In the genomic region with DNA sequence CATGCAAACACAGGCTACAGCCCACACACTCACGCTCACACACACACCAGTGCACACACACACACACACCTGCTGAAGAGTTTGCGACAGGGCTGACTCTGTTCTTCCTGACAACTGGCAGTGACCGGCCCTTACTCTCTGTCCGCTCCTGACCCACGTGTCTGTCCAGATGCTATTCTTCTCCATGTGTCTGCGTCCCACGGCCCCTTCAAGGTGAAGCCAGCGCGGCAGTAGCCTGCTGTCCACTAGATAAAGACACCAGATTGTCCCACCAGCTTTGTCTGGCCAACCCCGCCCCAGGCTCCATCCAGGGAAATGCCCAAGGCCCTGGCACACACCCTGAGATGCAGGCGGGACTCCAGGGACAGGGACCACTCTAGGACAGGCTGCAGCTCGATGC, we compare ENCODE assay signal across 29 cellular contexts.
"Had no signal": no experiment of that assay in that cellular context is flagged by ENCODE, and none has a peak within 500 bp of the region (broad histone marks: within the 10 kb centered on the region; RNA-seq: fewer than 3 reads in every experiment).

No MANE protein-coding gene starts in this region.

- DNase-seq: activated CD4-positive, alpha-beta T cell treated with anti-CD3 and anti-CD28 coated beads, Interleukin-2, amount 10 ng/mL, durations not matched to agents 24 days and 14 days; activated CD4-positive, alpha-beta T cell treated with anti-CD3 and anti-CD28 coated beads, Interleukin-2, amount 50 U/mL, for 4 hours; activated CD8-positive, alpha-beta T cell treated with anti-CD3 and anti-CD28 coated beads for 36 hours; activated naive CD4-positive, alpha-beta T cell; activated naive CD4-positive, alpha-beta T cell treated with anti-CD3 and anti-CD28 coated beads, Interleukin-2, amount 50 U/mL, for 16 hours; activated naive CD8-positive, alpha-beta T cell treated with anti-CD3 and anti-CD28 coated beads for 36 hours; activated T-cell treated with anti-CD3 and anti-CD28 coated beads for 4 hours; activated T-cell treated with anti-CD3 and anti-CD28 coated beads, Interleukin-2, amount 50 U/mL, for 4 hours; amniotic stem cell; aorta; brain microvascular endothelial cell; central memory CD4-positive, alpha-beta T cell; MM.1S; MV-4-11; NCI-H1092; NCI-H1436 treated with DMSO at 0.1 percent for 48 hours; NCI-H1694 treated with DMSO at 0.1 percent for 48 hours; NCI-H2029; NCI-H510A; NCI-H526; NCI-H748 treated with DMSO at 0.1 percent for 48 hours; PC-9; SHP77 treated with DMSO at 0.1 percent for 48 hours; SK-N-SH had no signal

- H3K36me3 Mint-ChIP-seq: activated naive CD8-positive, alpha-beta T cell treated with anti-CD3 and anti-CD28 coated beads for 36 hours had no signal

- H3K27me3 Mint-ChIP-seq: activated CD4-positive, alpha-beta T cell treated with anti-CD3 and anti-CD28 coated beads, Interleukin-2, amount 10 ng/mL, durations not matched to agents 24 days and 14 days; activated CD8-positive, alpha-beta T cell treated with anti-CD3 and anti-CD28 coated beads for 36 hours; activated naive CD8-positive, alpha-beta T cell treated with anti-CD3 and anti-CD28 coated beads for 36 hours had no signal

- H3K4me1 ChIP-seq: SJSA1 had no signal

- ATAC-seq: activated CD8-positive, alpha-beta T cell treated with anti-CD3 and anti-CD28 coated beads for 36 hours; activated T-cell treated with anti-CD3 and anti-CD28 coated beads, Interleukin-2, amount 50 U/mL, for 4 hours had no signal

- H3K36me3 ChIP-seq: brain microvascular endothelial cell, SJSA1 had no signal

- H3K27ac Mint-ChIP-seq: activated CD4-positive, alpha-beta T cell treated with anti-CD3 and anti-CD28 coated beads, Interleukin-2, amount 10 ng/mL, durations not matched to agents 24 days and 14 days; activated CD8-positive, alpha-beta T cell treated with anti-CD3 and anti-CD28 coated beads for 36 hours; activated naive CD8-positive, alpha-beta T cell treated with anti-CD3 and anti-CD28 coated beads for 36 hours; activated T-helper 1 cell treated with anti-CD3 and anti-CD28 coated beads, Interleukin-12 subunit alpha, Interleukin-12 subunit beta, Interleukin-2, Interleukin-4 antibody, amounts not matched to agents 30 ng/mL and 10 ng/mL and 1 ng/mL, durations not matched to agents 14 hours and 24 hours and 36 hours; T-helper 1 cell treated with Interleukin-12 subunit alpha and Interleukin-12 subunit beta and Interleukin-4 antibody, amounts not matched to agents 30 μg/mL and 1 μg/mL, for 36 hours; T-helper 2 cell treated with Interferon-gamma antibody and Interleukin-4, amounts not matched to agents 5 μg/mL and 100 μg/mL, for 36 hours had no signal

- H3K4me3 ChIP-seq: PC-9, SJSA1 had no signal

- H3K4me3 Mint-ChIP-seq: activated CD4-positive, alpha-beta T cell treated with anti-CD3 and anti-CD28 coated beads, Interleukin-2, amount 10 ng/mL, durations not matched to agents 24 days and 14 days; activated CD8-positive, alpha-beta T cell treated with anti-CD3 and anti-CD28 coated beads for 36 hours; activated naive CD8-positive, alpha-beta T cell treated with anti-CD3 and anti-CD28 coated beads for 36 hours; activated T-cell treated with anti-CD3 and anti-CD28 coated beads, Interleukin-2, amount 50 U/mL, for 4 hours; activated T-helper 1 cell treated with anti-CD3 and anti-CD28 coated beads, Interleukin-12 subunit alpha, Interleukin-12 subunit beta, Interleukin-2, Interleukin-4 antibody, amounts not matched to agents 30 ng/mL and 10 ng/mL and 1 ng/mL, durations not matched to agents 14 hours and 24 hours and 36 hours; T-helper 1 cell treated with Interleukin-12 subunit alpha and Interleukin-12 subunit beta and Interleukin-4 antibody, amounts not matched to agents 30 μg/mL and 1 μg/mL, for 36 hours; T-helper 2 cell treated with Interferon-gamma antibody and Interleukin-4, amounts not matched to agents 5 μg/mL and 100 μg/mL, for 36 hours had no signal

- H3K9me3 Mint-ChIP-seq: activated CD4-positive, alpha-beta T cell treated with anti-CD3 and anti-CD28 coated beads, Interleukin-2, amount 10 ng/mL, durations not matched to agents 24 days and 14 days; activated CD8-positive, alpha-beta T cell treated with anti-CD3 and anti-CD28 coated beads for 36 hours; activated naive CD8-positive, alpha-beta T cell treated with anti-CD3 and anti-CD28 coated beads for 36 hours; activated T-cell treated with anti-CD3 and anti-CD28 coated beads, Interleukin-2, amount 50 U/mL, for 4 hours; activated T-helper 1 cell treated with anti-CD3 and anti-CD28 coated beads, Interleukin-12 subunit alpha, Interleukin-12 subunit beta, Interleukin-2, Interleukin-4 antibody, amounts not matched to agents 30 ng/mL and 10 ng/mL and 1 ng/mL, durations not matched to agents 14 hours and 24 hours and 36 hours; T-helper 1 cell treated with Interleukin-12 subunit alpha and Interleukin-12 subunit beta and Interleukin-4 antibody, amounts not matched to agents 30 μg/mL and 1 μg/mL, for 36 hours; T-helper 2 cell treated with Interferon-gamma antibody and Interleukin-4, amounts not matched to agents 5 μg/mL and 100 μg/mL, for 36 hours had no signal

- H3K9me3 ChIP-seq: SK-N-SH had no signal

- H3K27me3 ChIP-seq: brain microvascular endothelial cell, SJSA1 had no signal

- H3K4me1 Mint-ChIP-seq: activated CD4-positive, alpha-beta T cell treated with anti-CD3 and anti-CD28 coated beads, Interleukin-2, amount 10 ng/mL, durations not matched to agents 24 days and 14 days; activated naive CD8-positive, alpha-beta T cell treated with anti-CD3 and anti-CD28 coated beads for 36 hours had no signal

- H3K27ac ChIP-seq: brain microvascular endothelial cell, KMS-11, PC-9, SJSA1 had no signal
